12 cellular contexts compared by ENCODE assay signal in genomic region chr13:20412761-20413355, GRCh38.
DNase-seq lines count a peak whose midpoint lies in the region; ATAC-seq and TF ChIP-seq lines count a peak whose summit lies in the region.
"Had no signal": no experiment of that assay in that cellular context is flagged by ENCODE, and none has a peak within 500 bp of the region (broad histone marks: within the 10 kb centered on the region; RNA-seq: fewer than 3 reads in every experiment).

No MANE protein-coding gene starts in this region.

- H3K4me3 Mint-ChIP-seq in T-helper 17 cell: peak overlapping the region; percentile 51

- TF ChIP-seq CTCF in epithelial cell of esophagus (IDR thresholded peaks at IDR 0.05; ENCODE audit: insufficient read depth, low read depth, low read length, missing control alignments): no peak

- ATAC-seq in T-helper 17 cell (peak; percentile 63), GM18867 (IDR thresholded peaks at IDR 0.05; ENCODE audit: unreplicated experiment) (no peak), Right ventricle myocardium superior (ENCODE audit: poor library complexity) (no peak)
- ATAC-seq: heart left ventricle, sciatic nerve had no signal

- intact Hi-C loops in Right ventricle myocardium superior (cut with DNase I): no loop called here

- peaks cover 4% of the 10 kb centered on the region for H3K9me3 ChIP-seq in T-helper 17 cell (ENCODE audit: control insufficient read depth, low read length, poor library complexity, severe bottlenecking)
- H3K9me3 ChIP-seq: heart left ventricle had no signal

- peaks cover 17% of the 10 kb centered on the region for H3K4me1 Mint-ChIP-seq in T-helper 17 cell

- H3K27me3 Mint-ChIP-seq in T-helper 17 cell: no peaks in the 10 kb centered on the region

- no peaks in the 10 kb centered on the region for H3K36me3 Mint-ChIP-seq in T-helper 17 cell (ENCODE audit: low read depth)

- peak overlapping the region; percentile 72 for H3K27ac Mint-ChIP-seq in T-helper 17 cell

- peak; percentile 69 for DNase-seq in activated effector memory CD4-positive, alpha-beta T cell treated with anti-CD3 and anti-CD28 coated beads, Interleukin-2, amount 50 U/mL, for 16 hours
- no peak for DNase-seq in activated effector memory CD4-positive, alpha-beta T cell treated with Interleukin-2 at 50 U/mL for 16 hours
- DNase-seq in T-helper 17 cell (no peak), epithelial cell of esophagus (ENCODE audit: low read depth) (peak; percentile 41), NCI-H446 (lab: John Stamatoyannopoulos, UW) (no peak), Right ventricle myocardium superior (no peak)
- peak; percentile 17 to 19 for DNase-seq in stimulated activated CD4-positive, alpha-beta T cell treated with anti-CD3 and anti-CD28 coated beads, Interleukin-4, amount 100 ng/mL, for 4 hours
- DNase-seq: activated gamma-delta T cell treated with Interleukin-2 at 50 U/mL for 16 hours, heart left ventricle, NCI-H1436 treated with DMSO at 0.1 percent for 48 hours had no signal

- H3K4me3 ChIP-seq in epithelial cell of esophagus (ENCODE audit: low read length): no peak overlapping the region
- H3K4me3 ChIP-seq: heart left ventricle had no signal

Comparison
In these comparisons a context has a peak if more than half of its experiments do, and no peak if none do; other contexts are left out.
1. DNase-seq: peak in activated effector memory CD4-positive, alpha-beta T cell treated with anti-CD3 and anti-CD28 coated beads, Interleukin-2, amount 50 U/mL, for 16 hours (single experiment), epithelial cell of esophagus (single experiment) and stimulated activated CD4-positive, alpha-beta T cell treated with anti-CD3 and anti-CD28 coated beads, Interleukin-4, amount 100 ng/mL, for 4 hours (2 of 2); none in activated effector memory CD4-positive, alpha-beta T cell treated with Interleukin-2 at 50 U/mL for 16 hours (single experiment), T-helper 17 cell (0 of 3), NCI-H446 (0 of 2) and Right ventricle myocardium superior (single experiment).